In genomic region chr3:187522890-187523289, GRCh38 we compare ENCODE assay signal across 23 cellular contexts.
"Had no signal": no experiment of that assay in that cellular context is flagged by ENCODE, and none has a peak within 500 bp of the region (broad histone marks: within the 10 kb centered on the region; RNA-seq: fewer than 3 reads in every experiment).

No MANE protein-coding gene starts in this region.

- H3K4me1 ChIP-seq: adrenal gland, body of pancreas, breast epithelium, SJSA1 had no signal

- H3K27ac ChIP-seq: adrenal gland, body of pancreas, breast epithelium, SJSA1 had no signal

- H3K4me2 ChIP-seq: SK-N-SH had no signal

- ATAC-seq: activated CD4-positive, alpha-beta T cell treated with anti-CD3 and anti-CD28 coated beads for 36 hours; activated CD4-positive, CD25-positive, alpha-beta regulatory T cell treated with anti-CD3 and anti-CD28 coated beads, Interleukin-2, amount 50 U/mL, for 24 hours; activated CD8-positive, alpha-beta T cell treated with anti-CD3 and anti-CD28 coated beads, Interleukin-2, amount 10 ng/mL, durations not matched to agents 7 days and 5 days; activated naive CD4-positive, alpha-beta T cell treated with anti-CD3 and anti-CD28 coated beads, Interleukin-2, amount 50 U/mL, for 72 hours; body of pancreas; Panc1; WTC11 had no signal

- H3K9me3 ChIP-seq: adrenal gland, body of pancreas, breast epithelium, SJSA1, SK-N-SH had no signal

- H3K4me3 ChIP-seq: adrenal gland, body of pancreas, breast epithelium, SJSA1 had no signal

- H3K27me3 ChIP-seq: adrenal gland, body of pancreas, breast epithelium had no signal

- DNase-seq: activated CD4-positive, alpha-beta T cell treated with anti-CD3 and anti-CD28 coated beads for 36 hours; activated CD4-positive, alpha-beta T cell treated with anti-CD3 and anti-CD28 coated beads, Interleukin-2, amount 10 ng/mL, durations not matched to agents 7 days and 5 days; activated CD4-positive, alpha-beta T cell treated with anti-CD3 and anti-CD28 coated beads, Interleukin-2, amount 50 U/mL, for 48 hours; activated CD8-positive, alpha-beta T cell treated with anti-CD3 and anti-CD28 coated beads, Interleukin-2, amount 10 ng/mL, durations not matched to agents 7 days and 5 days; activated gamma-delta T cell treated with Interleukin-2 at 50 U/mL for 16 hours; activated naive CD4-positive, alpha-beta T cell treated with anti-CD3 and anti-CD28 coated beads for 36 hours; activated T-cell treated with anti-CD3 and anti-CD28 coated beads, Interleukin-2, amount 50 U/mL, for 24 hours; adrenal gland; body of pancreas; NCI-H1105; NCI-H1417 treated with DMSO at 0.1 percent for 48 hours; NCI-H1930; NCI-H2081 treated with DMSO at 0.1 percent for 48 hours; NCI-H345; NCI-H524 treated with DMSO at 0.1 percent for 48 hours; SHP77 treated with DMSO at 0.1 percent for 48 hours; SK-N-SH had no signal

- H3K9ac ChIP-seq: SK-N-SH had no signal

- H3K36me3 ChIP-seq: adrenal gland, breast epithelium, SJSA1 had no signal
